In genomic region chr19:55467236-55468053, GRCh38 we compare ENCODE assay signal across 1 cellular context.
TF ChIP-seq lines count a peak whose summit lies in the region.

No MANE protein-coding gene starts in this region.

TF ChIP-seq in endothelial cell of umbilical vein, 7 proteins besides CTCF, POLR2A, EP300 and RAD21:
- TF ChIP-seq GATA2 (IDR thresholded peaks at IDR 0.05; ENCODE audit: insufficient read depth, insufficient read length, low read depth, low read length) (no peak), POLR2AphosphoS5 (IDR thresholded peaks at IDR 0.05; ENCODE audit: insufficient read depth, low read depth, low read length) (no peak), MAX (IDR thresholded peaks at IDR 0.05; ENCODE audit: insufficient read depth, insufficient read length) (no peak), EZH2 (IDR thresholded peaks at IDR 0.05; ENCODE audit: borderline replicate concordance, low read depth, low read length, severe bottlenecking) (no peak), MYC (IDR thresholded peaks at IDR 0.05; ENCODE audit: low read depth, low read length) (no peak), JUN (IDR thresholded peaks at IDR 0.05; ENCODE audit: borderline replicate concordance, insufficient read depth, insufficient read length, low read depth) (no peak), FOS (IDR thresholded peaks at IDR 0.05; ENCODE audit: borderline replicate concordance, insufficient read depth, low read length) (no peak)
